ENCODE assay signal across 9 cellular contexts in genomic region chr11:326842-327580, GRCh38. TPM values are rescaled to one million over a fixed set of nuclear protein-coding genes. Genes with fewer than 3 reads are reported as not detected.
DNase-seq lines count a peak whose midpoint lies in the region; ATAC-seq and TF ChIP-seq lines count a peak whose summit lies in the region.
"Had no signal": no experiment of that assay in that cellular context is flagged by ENCODE, and none has a peak within 500 bp of the region (broad histone marks: within the 10 kb centered on the region; RNA-seq: fewer than 3 reads in every experiment).

No MANE protein-coding gene starts in this region.

- H3K4me2 ChIP-seq in parathyroid adenoma (ENCODE audit: low read length): peak overlapping the region; percentile 51

- H2AFZ ChIP-seq in parathyroid adenoma: peak overlapping the region; percentile 50

- H3K36me3 ChIP-seq in parathyroid adenoma (ENCODE audit: control insufficient read depth, insufficient read depth, low read length): no peaks in the 10 kb centered on the region

- no peaks in the 10 kb centered on the region for H3K4me1 ChIP-seq in parathyroid adenoma

- H3K79me2 ChIP-seq in parathyroid adenoma: no peaks in the 10 kb centered on the region

- peak; percentile 48 for ATAC-seq in HG03460 (IDR thresholded peaks at IDR 0.05; ENCODE audit: unreplicated experiment)

- H3K9ac ChIP-seq in parathyroid adenoma: no peak overlapping the region

- TF ChIP-seq CTCF in fibroblast of villous mesenchyme (IDR thresholded peaks at IDR 0.05; ENCODE audit: insufficient read depth, low read depth, low read length) (no peak), parathyroid adenoma (IDR thresholded peaks at IDR 0.05) (no peak)

- peak; percentile 61 for DNase-seq in activated gamma-delta T cell treated with Interleukin-2 at 50 U/mL for 16 hours
- DNase-seq in activated gamma-delta T cell (lab: John Stamatoyannopoulos, UW): no peak
- DNase-seq in activated CD8-positive, alpha-beta memory T cell treated with anti-CD3 and anti-CD28 coated beads, Interleukin-2, amount 50 U/mL, for 4 hours: peak; percentile 54
- peak; percentile 74 for DNase-seq in fibroblast of villous mesenchyme (ENCODE audit: low read depth)
- DNase-seq in SK-N-DZ (ENCODE audit: low spot score): no peak
- DNase-seq in NCI-H226: no peak

- H3K4me3 ChIP-seq in fibroblast of villous mesenchyme (ENCODE audit: low read depth, low read length) (no peak overlapping the region), parathyroid adenoma (ENCODE audit: low read depth, low read length) (no peak overlapping the region)

- no peaks in the 10 kb centered on the region for H3K27me3 ChIP-seq in parathyroid adenoma (ENCODE audit: control insufficient read depth, insufficient read depth, low read length)

- H3K27ac ChIP-seq in parathyroid adenoma: peak overlapping the region; percentile 83
- H3K27ac ChIP-seq: C4-2B had no signal

- no peaks in the 10 kb centered on the region for H3K9me3 ChIP-seq in parathyroid adenoma (ENCODE audit: control insufficient read depth, low read length)

RNA-seq across cellular contexts. Expression of gene IFITM3, which starts 6.4 kb away (rescaled TPM):
- 83.3 and 94.1 TPM in 2 replicates for total RNA-seq in fibroblast of villous mesenchyme
- polyA plus RNA-seq in SK-N-DZ (2014; cell fraction: cytosol; rRNA removed): not detected in 2 replicates
- not detected in 2 replicates for polyA plus RNA-seq in SK-N-DZ (2014; cell fraction: nucleus; rRNA removed)

RNA-seq across cellular contexts. Expression of gene IFITM1, which starts 13.2 kb away (rescaled TPM):
- total RNA-seq in fibroblast of villous mesenchyme: 76.4 and 117 TPM in 2 replicates
- polyA plus RNA-seq in SK-N-DZ (2014; cell fraction: cytosol; rRNA removed): not detected in 2 replicates
- polyA plus RNA-seq in SK-N-DZ (2014; cell fraction: nucleus; rRNA removed): not detected in 2 replicates

RNA-seq across cellular contexts. Expression of gene IFITM2, which starts 19.4 kb away (rescaled TPM):
- 38.4 and 107 TPM in 2 replicates for total RNA-seq in fibroblast of villous mesenchyme
- 0.24 TPM in 1 of 2 replicates, not detected in the other for polyA plus RNA-seq in SK-N-DZ (2014; cell fraction: cytosol; rRNA removed)
- polyA plus RNA-seq in SK-N-DZ (2014; cell fraction: nucleus; rRNA removed): not detected in 2 replicates

RNA-seq across cellular contexts. Expression of gene IFITM5, which starts 27.7 kb away (rescaled TPM):
- not detected in 2 replicates for total RNA-seq in fibroblast of villous mesenchyme
- not detected in 2 replicates for polyA plus RNA-seq in SK-N-DZ (2014; cell fraction: cytosol; rRNA removed)
- polyA plus RNA-seq in SK-N-DZ (2014; cell fraction: nucleus; rRNA removed): not detected in 2 replicates

RNA-seq across cellular contexts. Expression of gene PGGHG, which starts 38.1 kb away (rescaled TPM):
- total RNA-seq in fibroblast of villous mesenchyme: 7.8 and 10.6 TPM in 2 replicates
- polyA plus RNA-seq in SK-N-DZ (2014; cell fraction: cytosol; rRNA removed): 0.27 and 3.5 TPM in 2 replicates
- polyA plus RNA-seq in SK-N-DZ (2014; cell fraction: nucleus; rRNA removed): 15.5 and 26.5 TPM in 2 replicates

Comparison
In these comparisons a context has a peak if more than half of its experiments do, and no peak if none do; other contexts are left out.
1. DNase-seq: peak in activated gamma-delta T cell treated with Interleukin-2 at 50 U/mL for 16 hours (single experiment), activated CD8-positive, alpha-beta memory T cell treated with anti-CD3 and anti-CD28 coated beads, Interleukin-2, amount 50 U/mL, for 4 hours (single experiment) and fibroblast of villous mesenchyme (single experiment); none in activated gamma-delta T cell (single experiment), SK-N-DZ (single experiment) and NCI-H226 (single experiment).